1 cellular context compared by ENCODE assay signal in genomic region chr7:72493850-72494661, GRCh38.
TF ChIP-seq lines count a peak whose summit lies in the region.

No MANE protein-coding gene starts in this region.

TF ChIP-seq in K562, 482 proteins besides CTCF, POLR2A, EP300 and RAD21 (continued from another document):
- TF ChIP-seq CC2D1A (IDR thresholded peaks at IDR 0.05) (0 out of 2 replicates have a peak, but pooled peaks have one; percentile 14), KHSRP (IDR thresholded peaks at IDR 0.05) (no peak), ZNF384 (IDR thresholded peaks at IDR 0.05; ENCODE audit: low read depth, low read length) (0 out of 2 replicates have a peak, but pooled peaks have one; percentile 12)
